8 cellular contexts compared by ENCODE assay signal in genomic region chr1:109113787-109114568, GRCh38. TPM values are rescaled to one million over a fixed set of nuclear protein-coding genes. Genes with fewer than 3 reads are reported as not detected.
DNase-seq lines count a peak whose midpoint lies in the region; ATAC-seq, FAIRE-seq and TF ChIP-seq lines count a peak whose summit lies in the region.

ELAPOR1 (plus strand) TSS chr1:109114115; CDS start chr1:109114184, 69 bp downstream.

- peaks cover 32% of the 10 kb centered on the region for H3K27me3 Mint-ChIP-seq in T-helper 2 cell treated with Interferon-gamma antibody and Interleukin-4, amounts not matched to agents 5 μg/mL and 100 μg/mL, for 36 hours (ENCODE audit: low read depth)
- H3K27me3 Mint-ChIP-seq in astrocyte (ENCODE audit: low read depth, unreplicated experiment) = peaks cover 65% of the 10 kb centered on the region

- H3K27ac ChIP-seq in IMR-90 (ENCODE audit: insufficient read depth, low read length) (no peak within 1 kb of the TSS), astrocyte (ENCODE audit: low read depth, low read length) (no peak within 1 kb of the TSS), iPS-18a (ENCODE audit: low read length) (no peak within 1 kb of the TSS), skin epidermis (no peak within 1 kb of the TSS)

- dilution Hi-C loops in IMR-90 (cut with HindIII; ENCODE audit: low sequenced_read_pairs, unreplicated experiment) = no loop called here

- H3K4me3 ChIP-seq in IMR-90 (ENCODE audit: insufficient read depth, low read depth, low read length) (peak within 1 kb of the TSS; percentile 49), astrocyte (ENCODE audit: insufficient read depth, low read depth, low read length) (peak within 1 kb of the TSS; percentile 39), iPS-18a (ENCODE audit: low read length) (peak within 1 kb of the TSS; percentile 70), skin epidermis (peak within 1 kb of the TSS; percentile 16 to 44 (median 26))

- H2BK5ac ChIP-seq in IMR-90 (ENCODE audit: low read depth, low read length, poor library complexity, severe bottlenecking) = no peak within 1 kb of the TSS

- H3K18ac ChIP-seq in IMR-90 (ENCODE audit: low read depth, low read length) = no peak within 1 kb of the TSS

- no peak within 1 kb of the TSS for H2BK20ac ChIP-seq in IMR-90 (ENCODE audit: low read depth, low read length)

- H4K5ac ChIP-seq in IMR-90 (ENCODE audit: low read depth, low read length) = no peak within 1 kb of the TSS

- peak; percentile 48 for ATAC-seq in GM19023 (IDR thresholded peaks at IDR 0.05; ENCODE audit: unreplicated experiment)
- peak; percentile 36 for ATAC-seq in IMR-90 (ENCODE audit: low read depth)
- ATAC-seq in GM19328 (IDR thresholded peaks at IDR 0.05; ENCODE audit: unreplicated experiment) = no peak

- H3K9me3 ChIP-seq in IMR-90 (ENCODE audit: control insufficient read depth, insufficient read depth, low read length) (no peaks in the 10 kb centered on the region), astrocyte (ENCODE audit: insufficient read depth, low read depth, low read length) (no peaks in the 10 kb centered on the region), iPS-18a (ENCODE audit: control insufficient read depth, low read depth, low read length) (no peaks in the 10 kb centered on the region)

- in situ Hi-C loops in IMR-90 (cut with MboI; ENCODE audit: low sequenced_read_pairs) = no loop called here

- H3K4me2 ChIP-seq in IMR-90 (ENCODE audit: low read depth, low read length) = peak within 1 kb of the TSS; percentile 72
- peak within 1 kb of the TSS; percentile 81 for H3K4me2 ChIP-seq in astrocyte (ENCODE audit: low read length)

- H3K36me3 Mint-ChIP-seq in T-helper 2 cell treated with Interferon-gamma antibody and Interleukin-4, amounts not matched to agents 5 μg/mL and 100 μg/mL, for 36 hours (ENCODE audit: low read depth) = no peaks in the 10 kb centered on the region
- peaks cover 2% of the 10 kb centered on the region for H3K36me3 Mint-ChIP-seq in astrocyte (ENCODE audit: low read depth, unreplicated experiment)

- H3K56ac ChIP-seq in IMR-90 (ENCODE audit: extremely low read depth, insufficient read depth, low read length) = no peak within 1 kb of the TSS

- H3K27ac Mint-ChIP-seq in T-helper 2 cell treated with Interferon-gamma antibody and Interleukin-4, amounts not matched to agents 5 μg/mL and 100 μg/mL, for 36 hours = peak within 1 kb of the TSS; percentile 58
- peak within 1 kb of the TSS; percentile 71 for H3K27ac Mint-ChIP-seq in astrocyte (ENCODE audit: unreplicated experiment)

- H2AK5ac ChIP-seq in IMR-90 (ENCODE audit: low read depth, low read length) = no peak within 1 kb of the TSS

- no peak for TF ChIP-seq RAD21 in IMR-90 (IDR thresholded peaks at IDR 0.05; ENCODE audit: low read length)

- H3K4me3 Mint-ChIP-seq in T-helper 2 cell treated with Interferon-gamma antibody and Interleukin-4, amounts not matched to agents 5 μg/mL and 100 μg/mL, for 36 hours = peak within 1 kb of the TSS; percentile 85
- H3K4me3 Mint-ChIP-seq in astrocyte (ENCODE audit: unreplicated experiment) = peak within 1 kb of the TSS; percentile 68

- TF ChIP-seq CTCF in IMR-90 (conservative IDR thresholded peaks at IDR 0.05; ENCODE audit: low read depth, low read length) = no peak
- no peak for TF ChIP-seq CTCF in astrocyte (IDR thresholded peaks at IDR 0.05; ENCODE audit: insufficient read depth, low read depth, low read length)

- H2AFZ ChIP-seq in IMR-90 (replicated peaks; ENCODE audit: low read length, poor library complexity) = peak within 1 kb of the TSS; percentile 88
- H2AFZ ChIP-seq in astrocyte (ENCODE audit: low read depth, low read length) = peak within 1 kb of the TSS; percentile 74

- DNase-seq in IMR-90 (peak; percentile 19), astrocyte (ENCODE audit: low read depth) (no peak), NOMO-1 (lab: John Stamatoyannopoulos, UW; ENCODE audit: unreplicated experiment in 2 of 2) (no peak)
- DNase-seq in T-helper 2 cell treated with Interferon-gamma antibody and Interleukin-4, amounts not matched to agents 5 μg/mL and 100 μg/mL, for 36 hours (ENCODE audit: low spot score) = peak; percentile 80

- H3K27me3 ChIP-seq in IMR-90 (ENCODE audit: control insufficient read depth, insufficient read depth, low read length) (peaks cover 24% of the 10 kb centered on the region), astrocyte (ENCODE audit: insufficient read depth, low read length) (peaks cover 29% of the 10 kb centered on the region), iPS-18a (ENCODE audit: control insufficient read depth, insufficient read depth, low read length) (peaks cover 65% of the 10 kb centered on the region)

- no peak for FAIRE-seq in astrocyte (lab: Jason Lieb, UNC)

- H3K4ac ChIP-seq in IMR-90 (ENCODE audit: low read depth, low read length) = no peak within 1 kb of the TSS

- CTCF ChIA-PET in IMR-90 (lab: Yijun Ruan, JAX) = no interaction called here

- H3K9me3 Mint-ChIP-seq in T-helper 2 cell treated with Interferon-gamma antibody and Interleukin-4, amounts not matched to agents 5 μg/mL and 100 μg/mL, for 36 hours = no peaks in the 10 kb centered on the region
- H3K9me3 Mint-ChIP-seq in astrocyte (ENCODE audit: unreplicated experiment) = peaks cover 1% of the 10 kb centered on the region

- H3K79me1 ChIP-seq in IMR-90 (ENCODE audit: low read depth in 1 of 2, low read length in 2 of 2) = no peaks in the 10 kb centered on the region

- H2BK120ac ChIP-seq in IMR-90 (ENCODE audit: low read depth, low read length) = no peak within 1 kb of the TSS

- no peak within 1 kb of the TSS; the same call in 1 of the 2 replicates for H3K14ac ChIP-seq in IMR-90 (replicated peaks; ENCODE audit: low read depth, low read length)

- H4K8ac ChIP-seq in IMR-90 (ENCODE audit: low read depth in 2 of 2, low read length in 2 of 2) = peak within 1 kb of the TSS in 1 of 2 experiments; percentile 14; a peak in 1 of 4 replicates

- TF ChIP-seq POLR2A in IMR-90 (IDR thresholded peaks at IDR 0.05; ENCODE audit: low read depth, low read length) = no peak

- no peak within 1 kb of the TSS for H4K91ac ChIP-seq in IMR-90 (ENCODE audit: insufficient read depth, low read depth, low read length)

- H3K4me1 Mint-ChIP-seq in T-helper 2 cell treated with Interferon-gamma antibody and Interleukin-4, amounts not matched to agents 5 μg/mL and 100 μg/mL, for 36 hours (ENCODE audit: low read depth) = peaks cover 31% of the 10 kb centered on the region
- no peaks in the 10 kb centered on the region for H3K4me1 Mint-ChIP-seq in astrocyte (ENCODE audit: low read depth, unreplicated experiment)

- H3K23ac ChIP-seq in IMR-90 (ENCODE audit: low read depth, low read length) = peak within 1 kb of the TSS; percentile 48; the same call in 1 of the 2 replicates

- H3K36me3 ChIP-seq in IMR-90 (ENCODE audit: control insufficient read depth, insufficient read depth, low read length) = no peaks in the 10 kb centered on the region
- no peaks in the 10 kb centered on the region for H3K36me3 ChIP-seq in astrocyte (ENCODE audit: insufficient read depth, low read length)
- H3K36me3 ChIP-seq in iPS-18a (ENCODE audit: control insufficient read depth, low read depth, low read length) = no peaks in the 10 kb centered on the region

- POLR2A ChIA-PET in IMR-90 (lab: Charles Lee; ENCODE audit: unreplicated experiment) = no interaction called here

- no peaks in the 10 kb centered on the region for H3K79me2 ChIP-seq in astrocyte (ENCODE audit: insufficient read depth, low read length)

- no peaks in the 10 kb centered on the region for H4K20me1 ChIP-seq in IMR-90 (ENCODE audit: insufficient read depth, low read length)
- H4K20me1 ChIP-seq in astrocyte (ENCODE audit: insufficient read depth, low read length) = no peaks in the 10 kb centered on the region

- intact Hi-C loops in IMR-90 (cut with micrococcal nuclease) = loop anchor here (2.0 to 5.0 kb wide), 2 partner anchors 152 to 285 kb away; partner anchors contain the start of gene CLCC1

- H3K9ac ChIP-seq in IMR-90 (ENCODE audit: low read depth, low read length) = no peak within 1 kb of the TSS
- H3K9ac ChIP-seq in astrocyte (ENCODE audit: low read length) = no peak within 1 kb of the TSS
- H3K9ac ChIP-seq in iPS-18a (ENCODE audit: low read length) = peak within 1 kb of the TSS; percentile 23

- H3K4me1 ChIP-seq in IMR-90 (ENCODE audit: control insufficient read depth, insufficient read depth, low read length) (peaks cover 2% of the 10 kb centered on the region; the same call in 1 of the 2 replicates), astrocyte (ENCODE audit: insufficient read depth, low read length) (peaks cover 11% of the 10 kb centered on the region), iPS-18a (ENCODE audit: control insufficient read depth, low read depth, low read length) (peaks cover 4% of the 10 kb centered on the region)

- no peak within 1 kb of the TSS for H2BK15ac ChIP-seq in IMR-90 (ENCODE audit: low read depth, low read length)

- no peaks in the 10 kb centered on the region for H3K9me1 ChIP-seq in IMR-90 (ENCODE audit: insufficient read depth, low read length)

- no TSS peak for BruUV-seq in IMR-90 (replicated peaks; lab: Mats Ljungman, UMichigan)

- peak within 1 kb of the TSS; percentile 71 for H2AK9ac ChIP-seq in IMR-90 (replicated peaks; ENCODE audit: low read depth, low read length, poor library complexity)

- 6% methylated on average over 21 of the region's 56 CpGs; no CpG with 5 or more reads in 1 of the 2 experiments for WGBS in IMR-90 (ENCODE audit: extremely low coverage in 2 of 2, insufficient read length in 1 of 2), 2 experiments

TF ChIP-seq in IMR-90, 13 proteins besides CTCF, POLR2A, EP300 and RAD21:
- peak; percentile 31; the same call in 1 of the 2 replicates for TF ChIP-seq MAFK (IDR thresholded peaks at IDR 0.05; ENCODE audit: low read depth, low read length)
- TF ChIP-seq NFE2L2 (IDR thresholded peaks at IDR 0.05; ENCODE audit: low read depth, low read length) = no peak

RNA-seq across cellular contexts. Expression of gene ELAPOR1, which starts in this region (rescaled TPM):
- 0.28 and 0.54 TPM in 2 replicates for total RNA-seq in IMR-90 (2012; rRNA removed)
- polyA plus RNA-seq in IMR-90 (2012; rRNA removed) = 1.6 and 1.7 TPM in 2 replicates
- polyA plus RNA-seq in IMR-90 (2012; cell fraction: cytosol; rRNA removed) = 0.73 and 0.91 TPM in 2 replicates
- 1.6 and 2.2 TPM in 2 replicates for polyA plus RNA-seq in IMR-90 (2012; cell fraction: nucleus; rRNA removed; ENCODE audit: low replicate concordance)
- total RNA-seq in astrocyte = 1.2 and 1.7 TPM in 2 replicates

Comparison
In these comparisons a context has a peak if more than half of its experiments do, and no peak if none do; other contexts are left out.
1. DNase-seq: peak in IMR-90 (single experiment) and T-helper 2 cell treated with Interferon-gamma antibody and Interleukin-4, amounts not matched to agents 5 μg/mL and 100 μg/mL, for 36 hours (single experiment); none in astrocyte (single experiment) and NOMO-1 (0 of 2).
2. Peak in every context shown above with its lines, with median percentiles within 50 percentile points of each other: H3K4me3 ChIP-seq.